ENCODE assay signal across 9 cellular contexts in the genomic region with DNA sequence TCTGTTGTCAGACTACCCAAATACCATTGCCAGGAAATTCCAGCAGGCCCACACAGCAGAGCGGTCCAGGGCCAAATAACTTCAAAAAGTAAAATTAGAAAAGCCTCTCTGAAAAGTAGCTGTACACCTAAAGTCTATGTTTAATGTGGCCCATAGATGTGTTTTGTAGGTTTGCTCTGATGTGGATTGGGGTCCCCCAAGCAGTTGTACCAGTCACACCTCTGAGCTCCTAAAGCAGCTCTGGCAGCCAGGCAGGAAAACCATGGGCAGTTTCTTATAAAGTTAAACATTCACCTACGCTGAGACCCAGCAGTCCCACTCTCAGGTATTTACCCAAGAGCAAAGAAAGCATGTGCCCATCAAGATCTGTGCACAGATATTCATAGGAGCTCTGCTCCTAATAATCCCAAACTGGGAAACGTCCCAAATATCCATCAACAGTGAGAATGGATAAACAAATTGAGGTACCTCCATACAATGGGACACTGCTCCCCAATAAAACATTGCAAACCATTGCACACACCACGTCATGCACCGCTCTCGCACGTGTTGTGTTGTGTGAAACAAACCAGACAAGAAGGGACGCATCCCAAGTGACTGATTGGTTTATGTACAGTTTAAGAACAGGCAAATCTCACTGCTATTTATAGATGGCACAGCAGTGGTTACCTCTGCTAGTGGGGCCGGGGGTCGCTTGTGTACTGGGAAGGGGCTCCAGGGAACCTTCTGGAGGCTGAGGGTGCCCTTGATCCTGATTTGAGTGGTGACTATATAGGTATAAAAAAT. TPM values are rescaled to one million over a fixed set of nuclear protein-coding genes. Genes with fewer than 3 reads are reported as not detected.
DNase-seq lines count a peak whose midpoint lies in the region; ATAC-seq and TF ChIP-seq lines count a peak whose summit lies in the region.
"Had no signal": no experiment of that assay in that cellular context is flagged by ENCODE, and none has a peak within 500 bp of the region (broad histone marks: within the 10 kb centered on the region; RNA-seq: fewer than 3 reads in every experiment).

No MANE protein-coding gene starts in this region.

- intact Hi-C loops in mammary epithelial cell (cut with micrococcal nuclease), result no loop called here

- TF ChIP-seq CTCF in mammary epithelial cell (conservative IDR thresholded peaks at IDR 0.05 in 1 of 2, IDR thresholded peaks at IDR 0.05 in 1 of 2; ENCODE audit: extremely low read depth in 1 of 2, insufficient read depth in 1 of 2, low read depth in 1 of 2, low read length in 2 of 2) (no peak), osteocyte (IDR thresholded peaks at IDR 0.05) (no peak), GM20000 (IDR thresholded peaks at IDR 0.05; ENCODE audit: extremely low read depth, missing control alignments) (no peak), glutamatergic neuron (IDR thresholded peaks at IDR 0.05; ENCODE audit: partially characterized antibody, unreplicated experiment) (no peak)

- H3K4me2 ChIP-seq in mammary epithelial cell (ENCODE audit: insufficient read depth, low read depth, low read length), result peak overlapping the region; percentile 86

- H3K27ac ChIP-seq in mammary epithelial cell (ENCODE audit: insufficient read depth, low read depth, low read length), result no peak overlapping the region

- H3K4me1 Mint-ChIP-seq in osteocyte (ENCODE audit: unreplicated experiment) (peaks cover 20% of the 10 kb centered on the region), glutamatergic neuron (ENCODE audit: low read depth, unreplicated experiment) (peaks cover 2% of the 10 kb centered on the region)

- H3K4me3 Mint-ChIP-seq in osteocyte (ENCODE audit: unreplicated experiment) (no peak overlapping the region), glutamatergic neuron (ENCODE audit: unreplicated experiment) (no peak overlapping the region)

- DNase-seq in mammary epithelial cell (peak; percentile 50), osteocyte (ENCODE audit: extremely low spot score, unreplicated experiment) (no peak), GM20000 (ENCODE audit: low spot score) (no peak), glutamatergic neuron (no peak)

- peak overlapping the region; percentile 34 for H3K27ac Mint-ChIP-seq in osteocyte (ENCODE audit: unreplicated experiment)
- H3K27ac Mint-ChIP-seq in glutamatergic neuron (ENCODE audit: unreplicated experiment), result no peak overlapping the region

- dilution Hi-C loops in mammary epithelial cell (cut with HindIII; ENCODE audit: low sequenced_read_pairs), result loop anchor here (5.0 kb wide), 1 partner anchor 40 kb away; a partner anchor contains a TSS

- no peaks in the 10 kb centered on the region for H3K9me3 Mint-ChIP-seq in osteocyte (ENCODE audit: unreplicated experiment)
- H3K9me3 Mint-ChIP-seq in glutamatergic neuron (ENCODE audit: unreplicated experiment), result peaks cover 3% of the 10 kb centered on the region

- no peak overlapping the region for H3K9ac ChIP-seq in mammary epithelial cell (ENCODE audit: insufficient read depth, low read length)

- CTCF ChIA-PET in mammary epithelial cell (lab: Charles Lee; ENCODE audit: low non-redundant PET), result no interaction called here

- 18% methylated on average over 10 of the region's 10 CpGs for WGBS in mammary epithelial cell (ENCODE audit: low coverage, missing lambda C conversion rate)

- peaks cover 13% of the 10 kb centered on the region for H3K4me1 ChIP-seq in mammary epithelial cell (ENCODE audit: insufficient read depth, low read length)

- H4K20me1 ChIP-seq in mammary epithelial cell (ENCODE audit: insufficient read depth, low read length), result no peaks in the 10 kb centered on the region

- ATAC-seq in GM18520 (IDR thresholded peaks at IDR 0.05; ENCODE audit: unreplicated experiment) (peak; percentile 11), HG03159 (IDR thresholded peaks at IDR 0.05; ENCODE audit: unreplicated experiment) (peak; percentile 19), HG02884 (IDR thresholded peaks at IDR 0.05; ENCODE audit: unreplicated experiment) (no peak), GM21390 (IDR thresholded peaks at IDR 0.05; ENCODE audit: unreplicated experiment) (no peak)

- H3K9me3 ChIP-seq in mammary epithelial cell (replicated peaks; ENCODE audit: insufficient read depth, low read length), result no peaks in the 10 kb centered on the region

- H3K36me3 Mint-ChIP-seq in osteocyte (ENCODE audit: unreplicated experiment), result no peaks in the 10 kb centered on the region
- H3K36me3 Mint-ChIP-seq in glutamatergic neuron (ENCODE audit: unreplicated experiment), result no peaks in the 10 kb centered on the region

- H3K4me3 ChIP-seq in mammary epithelial cell (replicated peaks in 1 of 3; ENCODE audit: insufficient read depth in 1 of 3, low read depth in 2 of 3, low read length in 3 of 3), result no peak overlapping the region

- in situ Hi-C loops in mammary epithelial cell (cut with MboI; ENCODE audit: low sequenced_read_pairs in 2 of 2), result no loop called here

- H3K79me2 ChIP-seq in mammary epithelial cell (ENCODE audit: insufficient read depth, low read length), result no peaks in the 10 kb centered on the region

- peak overlapping the region; percentile 88 for H2AFZ ChIP-seq in mammary epithelial cell (ENCODE audit: low read depth, low read length)

- H3K27me3 ChIP-seq in mammary epithelial cell (ENCODE audit: insufficient read depth, low read length), result no peaks in the 10 kb centered on the region

- no peaks in the 10 kb centered on the region for H3K36me3 ChIP-seq in mammary epithelial cell (ENCODE audit: insufficient read depth, low read length)

- no TSS peak for BruUV-seq in mammary epithelial cell (replicated peaks; lab: Mats Ljungman, UMichigan)

- peaks cover 4% of the 10 kb centered on the region for H3K27me3 Mint-ChIP-seq in osteocyte (ENCODE audit: unreplicated experiment)
- peaks cover 6% of the 10 kb centered on the region for H3K27me3 Mint-ChIP-seq in glutamatergic neuron (ENCODE audit: unreplicated experiment)

RNA-seq across cellular contexts. Expression of a gene that starts 15.8 kb away (rescaled TPM):
- total RNA-seq in mammary epithelial cell (not detected), osteocyte (not detected in 2 replicates), glutamatergic neuron (ENCODE audit: unreplicated experiment) (not detected)
- polyA plus RNA-seq in mammary epithelial cell, result not detected
- not detected for polyA minus RNA-seq in mammary epithelial cell
- total RNA-seq: myocyte had no signal

RNA-seq across cellular contexts. Expression of a gene that starts 20.6 kb away (rescaled TPM):
- total RNA-seq in mammary epithelial cell, result not detected
- polyA plus RNA-seq in mammary epithelial cell, result not detected
- not detected for polyA minus RNA-seq in mammary epithelial cell
- total RNA-seq in osteocyte, result not detected in 2 replicates
- not detected for total RNA-seq in glutamatergic neuron (ENCODE audit: unreplicated experiment)
- total RNA-seq: myocyte had no signal

RNA-seq across cellular contexts. Expression of a gene that starts 23.5 kb away (rescaled TPM):
- total RNA-seq in mammary epithelial cell, result not detected
- polyA plus RNA-seq in mammary epithelial cell, result not detected
- polyA minus RNA-seq in mammary epithelial cell, result not detected
- total RNA-seq in osteocyte, result not detected in 2 replicates
- total RNA-seq in glutamatergic neuron (ENCODE audit: unreplicated experiment), result not detected
- total RNA-seq: myocyte had no signal

RNA-seq across cellular contexts. Expression of a gene that starts 27.8 kb away (rescaled TPM):
- total RNA-seq in mammary epithelial cell (not detected), osteocyte (not detected in 2 replicates), glutamatergic neuron (ENCODE audit: unreplicated experiment) (not detected)
- polyA plus RNA-seq in mammary epithelial cell, result not detected
- not detected for polyA minus RNA-seq in mammary epithelial cell
- total RNA-seq: myocyte had no signal

RNA-seq across cellular contexts. Expression of a gene that starts 40.9 kb away (rescaled TPM):
- total RNA-seq in mammary epithelial cell (1 to 10 TPM; 2.0 to 7.9 TPM), osteocyte (9.7 and 10.6 TPM in 2 replicates), glutamatergic neuron (ENCODE audit: unreplicated experiment) (11.1 TPM)
- polyA plus RNA-seq in mammary epithelial cell, result 3.5 TPM
- 1.4 TPM for polyA minus RNA-seq in mammary epithelial cell

Comparison
In these comparisons a context has a peak if more than half of its experiments do, and no peak if none do; other contexts are left out.
1. ATAC-seq: peak in GM18520 (single experiment) and HG03159 (single experiment); none in HG02884 (single experiment) and GM21390 (single experiment).